ENCODE assay signal across 1 cellular context in the genomic region with DNA sequence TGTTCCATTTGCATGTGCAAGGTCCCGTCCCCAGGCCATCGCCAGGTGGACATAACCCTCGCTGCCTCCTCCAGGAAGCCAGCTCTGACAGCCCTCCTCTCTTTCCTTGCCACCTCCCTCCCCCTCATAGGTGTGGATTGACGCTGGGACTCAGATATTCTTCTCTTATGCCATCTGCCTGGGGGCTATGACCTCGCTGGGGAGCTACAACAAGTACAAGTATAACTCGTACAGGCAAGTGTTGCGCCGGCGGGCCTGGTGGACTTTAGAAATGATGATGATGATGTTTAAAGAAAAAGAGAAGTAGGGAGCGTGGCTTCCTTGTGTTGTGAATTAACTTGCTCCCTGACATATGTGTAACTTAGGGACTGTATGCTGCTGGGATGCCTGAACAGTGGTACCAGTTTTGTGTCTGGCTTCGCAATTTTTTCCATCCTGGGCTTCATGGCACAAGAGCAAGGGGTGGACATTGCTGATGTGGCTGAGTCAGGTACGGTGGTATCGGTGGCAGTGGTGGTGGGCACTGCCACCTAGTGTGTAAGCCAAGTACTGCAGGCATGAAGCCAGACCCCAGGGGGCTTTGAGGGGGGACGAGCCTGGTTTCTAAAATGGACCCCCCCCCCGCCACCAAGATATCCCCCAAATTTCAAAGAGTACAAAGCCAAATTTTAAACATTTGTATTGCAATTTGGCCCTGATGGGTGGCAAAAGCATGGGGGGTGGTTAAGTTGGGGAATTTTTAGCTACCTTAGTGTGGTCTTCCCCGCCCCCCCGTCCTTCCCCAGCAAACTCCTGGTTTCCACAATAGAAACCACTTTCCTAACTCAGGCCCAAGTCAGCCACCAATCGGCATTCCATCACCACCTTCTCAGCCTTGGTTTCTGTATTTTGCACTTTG.
TF ChIP-seq lines count a peak whose summit lies in the region.

No MANE protein-coding gene starts in this region.

TF ChIP-seq in endothelial cell of umbilical vein, 7 proteins besides CTCF, POLR2A, EP300 and RAD21:
- TF ChIP-seq, protein P1, sequence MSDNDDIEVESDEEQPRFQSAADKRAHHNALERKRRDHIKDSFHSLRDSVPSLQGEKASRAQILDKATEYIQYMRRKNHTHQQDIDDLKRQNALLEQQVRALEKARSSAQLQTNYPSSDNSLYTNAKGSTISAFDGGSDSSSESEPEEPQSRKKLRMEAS (IDR thresholded peaks at IDR 0.05; ENCODE audit: insufficient read depth, insufficient read length), result no peak
- TF ChIP-seq JUN (IDR thresholded peaks at IDR 0.05; ENCODE audit: borderline replicate concordance, insufficient read depth, insufficient read length, low read depth), result no peak
